8 cellular contexts compared by ENCODE assay signal in the genomic region with DNA sequence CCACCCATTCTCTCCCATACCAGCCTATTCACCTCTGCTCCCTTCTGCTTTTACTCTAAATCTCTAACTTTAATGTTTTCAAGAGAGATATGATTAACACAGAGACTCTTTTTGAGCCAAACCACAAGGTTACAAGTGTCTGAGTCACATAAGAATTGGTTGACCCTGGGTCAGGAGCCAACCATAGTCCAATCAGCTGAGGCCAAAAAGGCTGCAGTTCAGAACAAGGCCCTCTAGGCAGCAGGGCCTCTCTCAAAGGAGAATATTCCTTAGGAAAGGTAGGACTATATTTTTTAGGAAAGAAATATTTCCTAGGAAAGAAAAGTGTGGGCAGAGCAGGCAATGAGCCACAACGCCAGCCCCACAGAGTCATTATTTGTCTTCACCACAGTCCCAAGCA. TPM values are rescaled to one million over a fixed set of nuclear protein-coding genes. Genes with fewer than 3 reads are reported as not detected.
DNase-seq lines count a peak whose midpoint lies in the region; ATAC-seq, FAIRE-seq and TF ChIP-seq lines count a peak whose summit lies in the region.

No MANE protein-coding gene starts in this region.

- no peak overlapping the region for H2AFZ ChIP-seq in HCT116 (ENCODE audit: low read depth, low read length, poor library complexity, severe bottlenecking)

- H3K79me2 ChIP-seq in HCT116 (ENCODE audit: insufficient read depth, low read length) = no peaks in the 10 kb centered on the region

- POLR2A ChIA-PET in HCT116 (lab: Charles Lee) = no interaction called here

- TF ChIP-seq POLR2A in HCT116 (IDR thresholded peaks at IDR 0.05; ENCODE audit: borderline replicate concordance, extremely low read depth, insufficient read depth, insufficient read length) = no peak

- no peak overlapping the region for H3K4me2 ChIP-seq in HCT116 (ENCODE audit: low read length)

- H3K4me1 ChIP-seq in HCT116 (ENCODE audit: control insufficient read depth in 1 of 2, insufficient read depth in 2 of 2, low read length in 2 of 2) = peaks cover 9 to 22% of the 10 kb centered on the region in 2 experiments; a peak in 3 of 4 replicates

- TF ChIP-seq RAD21 in HCT116 (IDR thresholded peaks at IDR 0.05; ENCODE audit: low read depth) = no peak

- H3K9me2 ChIP-seq in HCT116 (ENCODE audit: insufficient read depth) = no peaks in the 10 kb centered on the region

- no TSS peak for BruUV-seq in HCT116 (replicated peaks; lab: Mats Ljungman, UMichigan)

- no peak for TF ChIP-seq CTCF in HCT116 (IDR thresholded peaks at IDR 0.05 in 2 of 3, conservative IDR thresholded peaks at IDR 0.05 in 1 of 3; ENCODE audit: borderline replicate concordance in 1 of 3, insufficient read depth in 1 of 3, low read depth in 2 of 3, low read length in 2 of 3)
- no peak for TF ChIP-seq CTCF in epithelial cell of esophagus (IDR thresholded peaks at IDR 0.05; ENCODE audit: insufficient read depth, low read depth, low read length, missing control alignments)
- TF ChIP-seq CTCF in retinal pigment epithelial cell (conservative IDR thresholded peaks at IDR 0.05; ENCODE audit: low read depth, low read length) = peak; percentile 7

- no peaks in the 10 kb centered on the region for H3K36me3 ChIP-seq in HCT116 (ENCODE audit: control insufficient read depth in 1 of 2, insufficient read depth in 2 of 2, low read length in 2 of 2)

- intact Hi-C loops in HCT116 (cut with micrococcal nuclease) = loop anchor here (10.0 kb wide), 1 partner anchor 370 kb away; no protein-coding TSS in a partner anchor

- ATAC-seq in HCT116 = no peak

- no peaks in the 10 kb centered on the region for H4K20me1 ChIP-seq in HCT116 (ENCODE audit: insufficient read depth)

- DNase-seq in SKM-1 treated with dmso at 0.1 percent for 144 hours (lab: John Stamatoyannopoulos, UW; ENCODE audit: unreplicated experiment) (peak; percentile 41), SKM-1 (lab: John Stamatoyannopoulos, UW; ENCODE audit: unreplicated experiment) (no peak), HCT116 (ENCODE audit: low read depth, low spot score) (peak; percentile 4), RCC 7860 (ENCODE audit: low spot score) (peak; percentile 89), epithelial cell of esophagus (ENCODE audit: low read depth) (peak; percentile 40), retinal pigment epithelial cell (ENCODE audit: low read depth) (peak; percentile 74), DMS114 treated with DMSO at 0.1 percent for 48 hours (lab: John Stamatoyannopoulos, UW; ENCODE audit: unreplicated experiment) (no peak), NCI-H446 treated with DMSO at 0.1 percent for 48 hours (lab: John Stamatoyannopoulos, UW) (no peak)

- H3K4me3 ChIP-seq in HCT116 (replicated peaks in 1 of 2; ENCODE audit: low read depth in 1 of 2, low read length in 2 of 2) = no peak overlapping the region
- H3K4me3 ChIP-seq in epithelial cell of esophagus (ENCODE audit: low read length) = no peak overlapping the region
- H3K4me3 ChIP-seq in retinal pigment epithelial cell (ENCODE audit: low read length) = no peak overlapping the region

- no peaks in the 10 kb centered on the region for H3K9me3 ChIP-seq in HCT116 (ENCODE audit: control insufficient read depth in 1 of 2, insufficient read depth in 1 of 2, low read depth in 1 of 2, low read length in 2 of 2)

- FAIRE-seq in RCC 7860 (lab: Jason Lieb, UNC) = peak; percentile 99

- no peak overlapping the region for H3K27ac ChIP-seq in HCT116 (ENCODE audit: low read depth, low read length)

- H3K27me3 ChIP-seq in HCT116 (ENCODE audit: insufficient read depth, low read length) = peaks cover 10% of the 10 kb centered on the region; the same call in 1 of the 2 replicates

- H3K9ac ChIP-seq in HCT116 (ENCODE audit: low read length) = no peak overlapping the region

- RAD21 ChIA-PET in HCT116 (lab: Charles Lee; ENCODE audit: low non-redundant PET in 1 of 2, low total read pairs in 2 of 2, uncharacterized antibody in 2 of 2, unreplicated experiment in 2 of 2) = no interaction called here

- CTCF ChIA-PET in HCT116 (lab: Charles Lee) = no interaction called here

TF ChIP-seq in HCT116, 20 proteins besides CTCF, POLR2A, EP300 and RAD21:
- no peak for TF ChIP-seq TCF7L2 (IDR thresholded peaks at IDR 0.05; ENCODE audit: borderline replicate concordance, extremely low read depth, insufficient read depth, insufficient read length)
- no peak for TF ChIP-seq JUND (IDR thresholded peaks at IDR 0.05)
- peak; percentile 33; the same call in 1 of the 2 replicates for TF ChIP-seq FOSL1 (IDR thresholded peaks at IDR 0.05; ENCODE audit: low read depth)
TF ChIP-seq in HCT116: peak in this region for 1.

RNA-seq across cellular contexts. Expression of a gene that starts 2.3 kb away (rescaled TPM):
- 1.9 TPM for total RNA-seq in HCT116 (2021; ENCODE audit: unreplicated experiment)
- 0.31 and 0.47 TPM in 2 replicates for polyA plus RNA-seq in HCT116 (2012)

Comparison
In these comparisons a context has a peak if more than half of its experiments do, and no peak if none do; other contexts are left out.
1. DNase-seq: peak in SKM-1 treated with dmso at 0.1 percent for 144 hours (single experiment), HCT116 (single experiment), RCC 7860 (single experiment), epithelial cell of esophagus (single experiment) and retinal pigment epithelial cell (single experiment); none in SKM-1 (single experiment), DMS114 treated with DMSO at 0.1 percent for 48 hours (single experiment) and NCI-H446 treated with DMSO at 0.1 percent for 48 hours (single experiment).